ENCODE assay signal across 15 cellular contexts in genomic region chr15:39887211-39887610, GRCh38. TPM values are rescaled to one million over a fixed set of nuclear protein-coding genes. Genes with fewer than 3 reads are reported as not detected.
"Had no signal": no experiment of that assay in that cellular context is flagged by ENCODE, and none has a peak within 500 bp of the region (broad histone marks: within the 10 kb centered on the region; RNA-seq: fewer than 3 reads in every experiment).

No MANE protein-coding gene starts in this region.

- DNase-seq: activated B cell treated with CpG ODN at 0.5 μM for 24 hours; activated CD4-positive, alpha-beta memory T cell treated with anti-CD3 and anti-CD28 coated beads for 36 hours; activated CD4-positive, alpha-beta T cell treated with anti-CD3 and anti-CD28 coated beads for 4 hours; activated gamma-delta T cell treated with Interleukin-2 at 50 U/mL for 16 hours; activated T-cell treated with anti-CD3 and anti-CD28 coated beads for 4 hours; cerebellar nuclear complex; cortex of kidney; lower lobe of right lung; sigmoid colon; stimulated activated CD4-positive, alpha-beta T cell treated with anti-CD3 and anti-CD28 coated beads, Interleukin-4, amount 100 ng/mL, for 4 hours had no signal

- H3K36me3 Mint-ChIP-seq: activated CD4-positive, alpha-beta memory T cell treated with anti-CD3 and anti-CD28 coated beads for 36 hours; activated naive CD4-positive, alpha-beta T cell treated with anti-CD3 and anti-CD28 coated beads, Interleukin-2, amount 50 U/mL, for 72 hours; stimulated activated memory B cell treated with anti-CD40 and anti-IgM and Interleukin-4, amounts not matched to agents 10 μg/mL and 1 μg/mL and 100 μg/mL, for 72 hours had no signal

- H3K9me3 ChIP-seq: adrenal gland, lower lobe of right lung, sigmoid colon had no signal

- H3K27ac Mint-ChIP-seq: activated B cell treated with CpG ODN at 0.5 μM for 24 hours; activated CD4-positive, alpha-beta memory T cell treated with anti-CD3 and anti-CD28 coated beads for 36 hours; activated naive CD4-positive, alpha-beta T cell treated with anti-CD3 and anti-CD28 coated beads, Interleukin-2, amount 50 U/mL, for 72 hours; activated T-helper 1 cell treated with anti-CD3 and anti-CD28 coated beads, Interleukin-12 subunit alpha, Interleukin-12 subunit beta, Interleukin-2, Interleukin-4 antibody, amounts not matched to agents 30 ng/mL and 10 ng/mL and 1 ng/mL, durations not matched to agents 14 hours and 24 hours and 36 hours; nephron; stimulated activated memory B cell treated with anti-CD40 and anti-IgM and Interleukin-4, amounts not matched to agents 10 μg/mL and 1 μg/mL and 100 μg/mL, for 72 hours had no signal

- H3K27me3 ChIP-seq: adrenal gland had no signal

- H3K27me3 Mint-ChIP-seq: stimulated activated memory B cell treated with anti-CD40 and anti-IgM and Interleukin-4, amounts not matched to agents 10 μg/mL and 1 μg/mL and 100 μg/mL, for 72 hours had no signal

- H3K4me3 Mint-ChIP-seq: activated B cell treated with CpG ODN at 0.5 μM for 24 hours; activated CD4-positive, alpha-beta memory T cell treated with anti-CD3 and anti-CD28 coated beads for 36 hours; activated T-helper 1 cell treated with anti-CD3 and anti-CD28 coated beads, Interleukin-12 subunit alpha, Interleukin-12 subunit beta, Interleukin-2, Interleukin-4 antibody, amounts not matched to agents 30 ng/mL and 10 ng/mL and 1 ng/mL, durations not matched to agents 14 hours and 24 hours and 36 hours; nephron; stimulated activated memory B cell treated with anti-CD40 and anti-IgM and Interleukin-4, amounts not matched to agents 10 μg/mL and 1 μg/mL and 100 μg/mL, for 72 hours had no signal

- H3K27ac ChIP-seq: adrenal gland, lower lobe of right lung, sigmoid colon had no signal

- H3K9me3 Mint-ChIP-seq: activated B cell treated with CpG ODN at 0.5 μM for 24 hours; activated CD4-positive, alpha-beta memory T cell treated with anti-CD3 and anti-CD28 coated beads for 36 hours; activated naive CD4-positive, alpha-beta T cell treated with anti-CD3 and anti-CD28 coated beads, Interleukin-2, amount 50 U/mL, for 72 hours; activated T-helper 1 cell treated with anti-CD3 and anti-CD28 coated beads, Interleukin-12 subunit alpha, Interleukin-12 subunit beta, Interleukin-2, Interleukin-4 antibody, amounts not matched to agents 30 ng/mL and 10 ng/mL and 1 ng/mL, durations not matched to agents 14 hours and 24 hours and 36 hours; stimulated activated memory B cell treated with anti-CD40 and anti-IgM and Interleukin-4, amounts not matched to agents 10 μg/mL and 1 μg/mL and 100 μg/mL, for 72 hours had no signal

- H3K4me1 Mint-ChIP-seq: activated B cell treated with CpG ODN at 0.5 μM for 24 hours; stimulated activated memory B cell treated with anti-CD40 and anti-IgM and Interleukin-4, amounts not matched to agents 10 μg/mL and 1 μg/mL and 100 μg/mL, for 72 hours had no signal

- ATAC-seq: stimulated activated memory B cell treated with anti-CD40 and anti-IgM and Interleukin-4, amounts not matched to agents 10 μg/mL and 1 μg/mL and 100 μg/mL, for 72 hours had no signal

- H3K4me1 ChIP-seq: adrenal gland, sigmoid colon had no signal

RNA-seq across cellular contexts. Expression of gene GPR176, which starts 32.9 kb away (rescaled TPM):
- total RNA-seq: activated B cell treated with CpG ODN at 0.5 μM for 24 hours had no signal
